Comparison of ENCODE assay signal across 25 cellular contexts in the genomic region with DNA sequence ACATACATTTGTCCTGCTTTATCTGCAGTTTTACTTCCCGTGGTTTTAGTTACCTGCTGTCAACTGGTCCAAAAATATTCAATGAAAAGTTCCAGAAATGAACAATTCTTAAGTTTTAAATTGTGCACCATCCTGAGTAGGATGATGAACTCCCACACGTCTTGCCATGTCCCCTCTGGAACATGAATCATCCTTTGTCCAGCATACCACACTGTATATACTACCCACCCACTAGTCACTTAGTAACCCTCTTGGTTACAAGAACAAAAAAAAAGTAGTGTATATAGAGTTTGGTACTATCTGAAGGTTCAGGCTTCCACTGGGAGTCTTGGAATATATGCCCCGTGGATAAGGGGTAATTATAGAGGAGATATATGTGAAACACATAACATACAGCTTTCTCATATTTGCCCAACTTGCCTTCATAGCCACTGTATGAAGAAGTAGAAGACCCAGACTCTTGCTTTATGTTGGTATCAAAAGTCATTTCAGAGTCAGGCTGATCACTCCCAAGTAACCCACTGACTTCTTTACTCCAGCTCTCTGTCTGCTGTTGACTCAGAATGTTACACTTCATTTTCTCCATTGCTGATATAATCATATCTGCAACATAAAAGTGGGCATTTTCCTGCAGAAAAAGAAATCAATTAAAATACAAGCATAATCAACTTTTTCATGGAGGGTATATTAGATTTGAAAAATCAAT. TPM values are rescaled to one million over a fixed set of nuclear protein-coding genes. Genes with fewer than 3 reads are reported as not detected.
DNase-seq lines count a peak whose midpoint lies in the region; ATAC-seq and TF ChIP-seq lines count a peak whose summit lies in the region.
"Had no signal": no experiment of that assay in that cellular context is flagged by ENCODE, and none has a peak within 500 bp of the region (broad histone marks: within the 10 kb centered on the region; RNA-seq: fewer than 3 reads in every experiment).

No MANE protein-coding gene starts in this region.

- dilution Hi-C loops in mammary epithelial cell (cut with HindIII; ENCODE audit: low sequenced_read_pairs), result no loop called here

- peaks cover 9% of the 10 kb centered on the region; the same call in 1 of the 2 replicates for H3K4me1 Mint-ChIP-seq in HFFc6 (ENCODE audit: low read depth)
- H3K4me1 Mint-ChIP-seq: activated CD8-positive, alpha-beta memory T cell treated with anti-CD3 and anti-CD28 coated beads, Interleukin-2, amount 10 ng/mL, durations not matched to agents 7 days and 5 days had no signal

- peaks cover 17% of the 10 kb centered on the region; the same call in 1 of the 2 replicates for H3K27me3 Mint-ChIP-seq in HFFc6 (ENCODE audit: insufficient read depth)
- H3K27me3 Mint-ChIP-seq: naive B cell had no signal

- no peak overlapping the region for H2AFZ ChIP-seq in mammary epithelial cell (ENCODE audit: low read depth, low read length)

- H3K9ac ChIP-seq in mammary epithelial cell (ENCODE audit: insufficient read depth, low read length), result no peak overlapping the region

- no peaks in the 10 kb centered on the region for H3K36me3 Mint-ChIP-seq in HFFc6 (ENCODE audit: low read depth)
- H3K36me3 Mint-ChIP-seq: activated CD8-positive, alpha-beta memory T cell treated with anti-CD3 and anti-CD28 coated beads, Interleukin-2, amount 10 ng/mL, durations not matched to agents 7 days and 5 days had no signal

- no peaks in the 10 kb centered on the region for H3K27me3 ChIP-seq in mammary epithelial cell (ENCODE audit: insufficient read depth, low read length)
- no peaks in the 10 kb centered on the region for H3K27me3 ChIP-seq in kidney epithelial cell (ENCODE audit: control insufficient read depth, insufficient read depth, low read length)

- no peak overlapping the region for H3K4me3 ChIP-seq in mammary epithelial cell (replicated peaks in 1 of 3; ENCODE audit: insufficient read depth in 1 of 3, low read depth in 2 of 3, low read length in 3 of 3)
- H3K4me3 ChIP-seq in kidney epithelial cell (ENCODE audit: low read depth, low read length), result no peak overlapping the region
- no peak overlapping the region for H3K4me3 ChIP-seq in mucosa of descending colon
- H3K4me3 ChIP-seq: GM12878, lower lobe of right lung, skin epidermis had no signal

- TF ChIP-seq CTCF in HFFc6 (IDR thresholded peaks at IDR 0.05) (no peak), mammary epithelial cell (conservative IDR thresholded peaks at IDR 0.05 in 1 of 2, IDR thresholded peaks at IDR 0.05 in 1 of 2; ENCODE audit: extremely low read depth in 1 of 2, insufficient read depth in 1 of 2, low read depth in 1 of 2, low read length in 2 of 2) (no peak), kidney epithelial cell (IDR thresholded peaks at IDR 0.05; ENCODE audit: insufficient read depth, low read length, poor library complexity, severe bottlenecking) (no peak), mucosa of descending colon (IDR thresholded peaks at IDR 0.05) (no peak)

- no peaks in the 10 kb centered on the region for H3K79me2 ChIP-seq in mammary epithelial cell (ENCODE audit: insufficient read depth, low read length)

- H3K9me3 ChIP-seq in mammary epithelial cell (replicated peaks; ENCODE audit: insufficient read depth, low read length) (no peaks in the 10 kb centered on the region), mucosa of descending colon (no peaks in the 10 kb centered on the region)
- H3K9me3 ChIP-seq: Caco-2, lower lobe of right lung had no signal

- no peak overlapping the region for H3K27ac ChIP-seq in mammary epithelial cell (ENCODE audit: insufficient read depth, low read depth, low read length)
- H3K27ac ChIP-seq: lower lobe of right lung had no signal

- H3K4me3 Mint-ChIP-seq in HFFc6, result no peak overlapping the region
- H3K4me3 Mint-ChIP-seq: activated CD8-positive, alpha-beta memory T cell treated with anti-CD3 and anti-CD28 coated beads, Interleukin-2, amount 10 ng/mL, durations not matched to agents 7 days and 5 days had no signal

- H3K4me1 ChIP-seq in mammary epithelial cell (ENCODE audit: insufficient read depth, low read length) (peaks cover 6% of the 10 kb centered on the region), mucosa of descending colon (ENCODE audit: low read depth) (peaks cover 15% of the 10 kb centered on the region)
- H3K4me1 ChIP-seq: Caco-2 had no signal

- in situ Hi-C loops in mammary epithelial cell (cut with MboI; ENCODE audit: low sequenced_read_pairs in 2 of 2), result no loop called here

- intact Hi-C loops in mammary epithelial cell (cut with micrococcal nuclease) (no loop called here), mucosa of descending colon (cut with DNase I, micrococcal nuclease) (no loop called here)

- CTCF ChIA-PET in mammary epithelial cell (lab: Charles Lee; ENCODE audit: low non-redundant PET), result no interaction called here

- no peaks in the 10 kb centered on the region for H4K20me1 ChIP-seq in mammary epithelial cell (ENCODE audit: insufficient read depth, low read length)

- no peak for ATAC-seq in GM21723 (IDR thresholded peaks at IDR 0.05; ENCODE audit: unreplicated experiment)
- no peak for ATAC-seq in mucosa of descending colon
- ATAC-seq: activated CD8-positive, alpha-beta memory T cell treated with anti-CD3 and anti-CD28 coated beads, Interleukin-2, amount 10 ng/mL, durations not matched to agents 7 days and 5 days; GM12878; Panc1; SK-N-SH treated with all-trans-retinoic acid at 6 μM for 48 hours had no signal

- no peak overlapping the region for H3K27ac Mint-ChIP-seq in HFFc6
- H3K27ac Mint-ChIP-seq: activated CD8-positive, alpha-beta memory T cell treated with anti-CD3 and anti-CD28 coated beads, Interleukin-2, amount 10 ng/mL, durations not matched to agents 7 days and 5 days had no signal

- H3K36me3 ChIP-seq in mammary epithelial cell (ENCODE audit: insufficient read depth, low read length), result no peaks in the 10 kb centered on the region
- H3K36me3 ChIP-seq in kidney epithelial cell (ENCODE audit: control insufficient read depth, insufficient read depth, low read length), result no peaks in the 10 kb centered on the region
- no peaks in the 10 kb centered on the region for H3K36me3 ChIP-seq in mucosa of descending colon (ENCODE audit: low read depth)
- H3K36me3 ChIP-seq: lower lobe of right lung had no signal

- DNase-seq in Daoy (ENCODE audit: low read depth) (peak; percentile 36), HFFc6 (peak; percentile 12), mammary epithelial cell (peak; percentile 44), kidney epithelial cell (ENCODE audit: low read depth) (peak; percentile 45), mucosa of descending colon (no peak), NCI-H524 (lab: John Stamatoyannopoulos, UW) (no peak), mucosa of gallbladder (ENCODE audit: low spot score) (no peak)
- DNase-seq: activated CD8-positive, alpha-beta memory T cell treated with anti-CD3 and anti-CD28 coated beads, Interleukin-2, amount 10 ng/mL, durations not matched to agents 7 days and 5 days; activated effector memory CD4-positive, alpha-beta T cell treated with Interleukin-2 at 50 U/mL for 16 hours; aorta; Caco-2; cortex of kidney; GF-D8; Kasumi-1; lower lobe of right lung; naive B cell; NCI-H1417; stimulated activated CD4-positive, alpha-beta T cell treated with anti-CD3 and anti-CD28 coated beads, Interleukin-4, amount 100 ng/mL, for 1 hour; T1000 had no signal

- no peaks in the 10 kb centered on the region; the same call in 1 of the 2 replicates for H3K9me3 Mint-ChIP-seq in HFFc6
- H3K9me3 Mint-ChIP-seq: naive B cell had no signal

- 61% methylated on average over 3 of the region's 3 CpGs for WGBS in mammary epithelial cell (ENCODE audit: low coverage, missing lambda C conversion rate)

- no TSS peak for BruUV-seq in mammary epithelial cell (replicated peaks; lab: Mats Ljungman, UMichigan)

- H3K4me2 ChIP-seq in mammary epithelial cell (ENCODE audit: insufficient read depth, low read depth, low read length), result no peak overlapping the region

RNA-seq across cellular contexts. Expression of gene RUBCNL, which starts 19.3 kb away (rescaled TPM):
- not detected in 2 replicates for total RNA-seq in Daoy (2014; rRNA removed; shearing (Covaris generic))
- total RNA-seq in HFFc6 (2021; fragmentation: NEBNext Ultra II Directional; extraction: Animal tissue kit (Norgen Biotek cat#: 25700)), result not detected
- total RNA-seq in mammary epithelial cell (10 to 100 TPM in 1 of 2 donors, 1 to 10 TPM in 1; 7.0 to 20.2 TPM), kidney epithelial cell (1.8 and 5.5 TPM in 2 replicates), mucosa of descending colon (10 to 100 TPM; 13.5 to 35.2 (median 32.6) TPM), mucosa of gallbladder (4.3 TPM)
- 0.48 TPM for polyA plus RNA-seq in mammary epithelial cell
- not detected for polyA minus RNA-seq in mammary epithelial cell
- total RNA-seq: activated CD8-positive, alpha-beta memory T cell treated with anti-CD3 and anti-CD28 coated beads, Interleukin-2, amount 10 ng/mL, durations not matched to agents 7 days and 5 days; glomerular endothelial cell had no signal

Comparison
In these comparisons a context has a peak if more than half of its experiments do, and no peak if none do; other contexts are left out.
1. DNase-seq: peak in Daoy (single experiment), HFFc6 (single experiment), mammary epithelial cell (single experiment) and kidney epithelial cell (single experiment); none in mucosa of descending colon (0 of 3), NCI-H524 (0 of 2) and mucosa of gallbladder (single experiment).